ENCODE assay signal across 1 cellular context in the genomic region with DNA sequence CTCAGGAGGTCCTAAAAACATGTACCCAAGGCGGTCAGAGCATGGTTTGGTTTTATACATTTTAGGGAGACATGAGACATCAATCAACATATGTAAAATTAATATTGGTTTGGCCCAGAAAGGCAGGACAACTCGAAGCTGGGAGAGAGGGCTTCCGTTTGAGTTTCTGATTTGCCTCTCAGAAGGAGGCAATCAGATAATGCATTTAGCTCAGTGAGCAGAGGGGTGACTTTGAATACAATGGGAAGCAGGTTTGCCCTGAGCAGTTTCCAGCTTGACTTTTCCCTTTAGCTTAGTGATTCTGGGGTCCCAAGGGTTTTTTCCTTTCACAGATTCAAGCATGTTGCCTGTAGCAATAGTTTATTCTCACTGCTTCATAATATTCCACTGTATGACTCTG.
TF ChIP-seq lines count a peak whose summit lies in the region.

No MANE protein-coding gene starts in this region.

TF ChIP-seq in K562, 482 proteins besides CTCF, POLR2A, EP300 and RAD21 (continued from another document):
- TF ChIP-seq, protein P1, sequence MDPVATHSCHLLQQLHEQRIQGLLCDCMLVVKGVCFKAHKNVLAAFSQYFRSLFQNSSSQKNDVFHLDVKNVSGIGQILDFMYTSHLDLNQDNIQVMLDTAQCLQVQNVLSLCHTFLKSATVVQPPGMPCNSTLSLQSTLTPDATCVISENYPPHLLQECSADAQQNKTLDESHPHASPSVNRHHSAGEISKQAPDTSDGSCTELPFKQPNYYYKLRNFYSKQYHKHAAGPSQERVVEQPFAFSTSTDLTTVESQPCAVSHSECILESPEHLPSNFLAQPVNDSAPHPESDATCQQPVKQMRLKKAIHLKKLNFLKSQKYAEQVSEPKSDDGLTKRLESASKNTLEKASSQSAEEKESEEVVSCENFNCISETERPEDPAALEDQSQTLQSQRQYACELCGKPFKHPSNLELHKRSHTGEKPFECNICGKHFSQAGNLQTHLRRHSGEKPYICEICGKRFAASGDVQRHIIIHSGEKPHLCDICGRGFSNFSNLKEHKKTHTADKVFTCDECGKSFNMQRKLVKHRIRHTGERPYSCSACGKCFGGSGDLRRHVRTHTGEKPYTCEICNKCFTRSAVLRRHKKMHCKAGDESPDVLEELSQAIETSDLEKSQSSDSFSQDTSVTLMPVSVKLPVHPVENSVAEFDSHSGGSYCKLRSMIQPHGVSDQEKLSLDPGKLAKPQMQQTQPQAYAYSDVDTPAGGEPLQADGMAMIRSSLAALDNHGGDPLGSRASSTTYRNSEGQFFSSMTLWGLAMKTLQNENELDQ (CRISPR knock-in tag; IDR thresholded peaks at IDR 0.05; ENCODE audit: borderline replicate concordance): no peak
